ENCODE assay signal across 2 cellular contexts in genomic region chr11:29002816-29003215, GRCh38.
TF ChIP-seq lines count a peak whose summit lies in the region.

No MANE protein-coding gene starts in this region.

TF ChIP-seq in IMR-90, 13 proteins besides CTCF, POLR2A, EP300 and RAD21 (continued from another document):
- no peak for TF ChIP-seq USF2 (IDR thresholded peaks at IDR 0.05; ENCODE audit: low read depth, low read length)
- TF ChIP-seq CHD1 (IDR thresholded peaks at IDR 0.05; ENCODE audit: low read depth, low read length) = no peak
- no peak for TF ChIP-seq FOS (IDR thresholded peaks at IDR 0.05; ENCODE audit: low read depth, low read length)
- TF ChIP-seq CEBPB (IDR thresholded peaks at IDR 0.05; ENCODE audit: low read depth, low read length) = no peak
- TF ChIP-seq MAZ (IDR thresholded peaks at IDR 0.05; ENCODE audit: borderline replicate concordance, low read depth, low read length) = no peak
- TF ChIP-seq RCOR1 (IDR thresholded peaks at IDR 0.05; ENCODE audit: insufficient replicate concordance, low read length) = no peak
- TF ChIP-seq MXI1 (IDR thresholded peaks at IDR 0.05; ENCODE audit: borderline replicate concordance, low read depth, low read length) = no peak
- TF ChIP-seq BHLHE40 (IDR thresholded peaks at IDR 0.05; ENCODE audit: low read depth, low read length) = no peak
- no peak for TF ChIP-seq RFX5 (IDR thresholded peaks at IDR 0.05; ENCODE audit: low read depth, low read length)
- no peak for TF ChIP-seq MAFK (IDR thresholded peaks at IDR 0.05; ENCODE audit: low read depth, low read length)
- no peak for TF ChIP-seq SMC3 (IDR thresholded peaks at IDR 0.05; ENCODE audit: low read depth, low read length)
- TF ChIP-seq ELK1 (IDR thresholded peaks at IDR 0.05; ENCODE audit: borderline replicate concordance, low read depth, low read length) = no peak

TF ChIP-seq in H1, 55 proteins besides CTCF, POLR2A, EP300 and RAD21 (continued from another document):
- no peak for TF ChIP-seq EZH2 (IDR thresholded peaks at IDR 0.05; ENCODE audit: low read depth, low read length, severe bottlenecking)
- TF ChIP-seq CTBP2 (IDR thresholded peaks at IDR 0.05; ENCODE audit: borderline replicate concordance, insufficient read depth, insufficient read length, low read length) = no peak
- no peak for TF ChIP-seq HDAC6 (IDR thresholded peaks at IDR 0.05; ENCODE audit: low read depth, low read length)
- TF ChIP-seq GTF2F1 (IDR thresholded peaks at IDR 0.05; ENCODE audit: borderline replicate concordance, low read depth, low read length) = no peak
- no peak for TF ChIP-seq MAX (IDR thresholded peaks at IDR 0.05)
- TF ChIP-seq CHD7 (IDR thresholded peaks at IDR 0.05; ENCODE audit: insufficient replicate concordance, low read length) = no peak
- TF ChIP-seq POU5F1 (IDR thresholded peaks at IDR 0.05; ENCODE audit: low read depth, low read length) = no peak
- TF ChIP-seq RNF2 (IDR thresholded peaks at IDR 0.05; ENCODE audit: borderline replicate concordance, low read depth, low read length, missing control alignments, poor library complexity, severe bottlenecking) = no peak
- TF ChIP-seq BACH1 (IDR thresholded peaks at IDR 0.05; ENCODE audit: low read length) = no peak
- TF ChIP-seq GABPA (IDR thresholded peaks at IDR 0.05; ENCODE audit: borderline replicate concordance, insufficient read depth, low read length) = no peak
- no peak for TF ChIP-seq NANOG (IDR thresholded peaks at IDR 0.05; ENCODE audit: insufficient read depth, low read depth, low read length, poor library complexity, severe bottlenecking)
- no peak for TF ChIP-seq EGR1 (IDR thresholded peaks at IDR 0.05; ENCODE audit: borderline replicate concordance, low read depth, low read length)
- no peak for TF ChIP-seq BRCA1 (IDR thresholded peaks at IDR 0.05; ENCODE audit: low read depth, low read length)
- no peak for TF ChIP-seq YY1 (IDR thresholded peaks at IDR 0.05; ENCODE audit: low read depth, low read length)
